Comparison of ENCODE assay signal across 21 cellular contexts in the genomic region with DNA sequence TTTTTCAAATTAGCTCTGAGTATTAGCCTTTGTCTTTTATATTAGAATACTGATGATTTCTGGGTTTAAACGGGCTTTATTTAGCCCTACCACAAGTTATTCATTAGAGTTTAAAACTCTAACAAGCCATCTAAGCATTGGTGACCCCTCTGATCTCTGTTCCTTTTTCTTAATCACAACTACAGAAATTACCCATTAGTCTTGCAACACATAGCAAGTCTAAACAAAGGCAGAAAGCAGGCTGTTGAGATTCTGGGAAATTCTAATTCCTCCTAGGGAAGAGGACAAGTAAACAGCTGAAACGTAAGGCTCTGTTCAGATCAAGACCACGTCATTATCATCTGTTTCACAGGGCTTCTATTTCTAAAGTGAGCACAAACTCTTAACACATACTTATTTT.
A peak's percentile ranks its signal among the peaks of the same experiment; 100 is the strongest.
DNase-seq lines count a peak whose midpoint lies in the region; ATAC-seq and TF ChIP-seq lines count a peak whose summit lies in the region.
"Had no signal": no experiment of that assay in that cellular context is flagged by ENCODE, and none has a peak within 500 bp of the region (broad histone marks: within the 10 kb centered on the region; RNA-seq: fewer than 3 reads in every experiment).

No MANE protein-coding gene starts in this region.

- H3K4me1 ChIP-seq in esophagus squamous epithelium (no peaks in the 10 kb centered on the region), SJCRH30 (no peaks in the 10 kb centered on the region)
- H3K4me1 ChIP-seq: Caco-2, heart right ventricle, left ventricle myocardium inferior, spleen, upper lobe of left lung had no signal

- no peaks in the 10 kb centered on the region for H3K27me3 ChIP-seq in AG04450 (ENCODE audit: control insufficient read depth, insufficient read depth, low read length)
- no peaks in the 10 kb centered on the region for H3K27me3 ChIP-seq in esophagus squamous epithelium
- no peaks in the 10 kb centered on the region for H3K27me3 ChIP-seq in SJCRH30
- H3K27me3 ChIP-seq: heart right ventricle, spleen, upper lobe of left lung had no signal

- TF ChIP-seq CTCF in AG04450 (IDR thresholded peaks at IDR 0.05; ENCODE audit: low read depth, low read length) (no peak), esophagus squamous epithelium (IDR thresholded peaks at IDR 0.05) (no peak)

- WGBS in esophagus squamous epithelium, 2 donors = 37 to 58% methylated on average over 3 of the region's 3 CpGs

- ATAC-seq in GM21423 (IDR thresholded peaks at IDR 0.05; ENCODE audit: unreplicated experiment) (peak; percentile 51), HG03460 (IDR thresholded peaks at IDR 0.05; ENCODE audit: unreplicated experiment) (peak; percentile 71), left colon (no peak)
- ATAC-seq: heart right ventricle had no signal

- POLR2A ChIA-PET in AG04450 (lab: Yijun Ruan, JAX) = no interaction called here

- DNase-seq in AG04450 (ENCODE audit: low read depth, low spot score) = peak; percentile 34
- DNase-seq in esophagus squamous epithelium (lab: John Stamatoyannopoulos, UW) = no peak
- no peak for DNase-seq in stimulated activated CD4-positive, alpha-beta T cell treated with anti-CD3 and anti-CD28 coated beads, Interleukin-1b, Interleukin-23, amount 100 ng/mL, for 48 hours
- DNase-seq in NCI-H774 (lab: John Stamatoyannopoulos, UW) = no peak
- DNase-seq in SJCRH30 = no peak
- no peak for DNase-seq in left colon
- DNase-seq: activated CD4-positive, alpha-beta T cell treated with anti-CD3 and anti-CD28 coated beads for 48 hours; Caco-2; endodermal cell; HCEC 1CT; heart right ventricle; left ventricle myocardium inferior; NCI-H1694 treated with DMSO at 0.1 percent for 48 hours; NCI-H2227 treated with DMSO at 0.1 percent for 48 hours; NCI-H748 treated with DMSO at 0.1 percent for 48 hours; SHP77 treated with DMSO at 0.1 percent for 48 hours; spleen; upper lobe of left lung had no signal

- H3K36me3 ChIP-seq in esophagus squamous epithelium (no peaks in the 10 kb centered on the region), SJCRH30 (no peaks in the 10 kb centered on the region)
- H3K36me3 ChIP-seq: heart right ventricle, left ventricle myocardium inferior, spleen, upper lobe of left lung had no signal

- intact Hi-C loops in esophagus squamous epithelium (cut with DNase I) (no loop called here), left colon (cut with DNase I, micrococcal nuclease) (no loop called here)

- TF ChIP-seq POLR2A in esophagus squamous epithelium (IDR thresholded peaks at IDR 0.05) = no peak

- H3K4me3 ChIP-seq in AG04450 (ENCODE audit: low read depth, low read length) = no peak overlapping the region
- peak overlapping the region in 1 of 4 donors; percentile 16 for H3K4me3 ChIP-seq in esophagus squamous epithelium
- no peak overlapping the region for H3K4me3 ChIP-seq in SJCRH30
- H3K4me3 ChIP-seq: heart right ventricle, left ventricle myocardium inferior, spleen, upper lobe of left lung had no signal

- H3K27ac ChIP-seq in AG04450 (ENCODE audit: low read depth, low read length) (no peak overlapping the region), esophagus squamous epithelium (peak overlapping the region in 3 of 4 donors; percentile 31 to 68 (median 53)), SJCRH30 (no peak overlapping the region)
- H3K27ac ChIP-seq: 22Rv1, heart right ventricle, left ventricle myocardium inferior, spleen, upper lobe of left lung had no signal

- no peaks in the 10 kb centered on the region for H3K9me3 ChIP-seq in AG04450 (ENCODE audit: control insufficient read depth, insufficient read depth, low read length)
- no peaks in the 10 kb centered on the region for H3K9me3 ChIP-seq in esophagus squamous epithelium
- no peaks in the 10 kb centered on the region for H3K9me3 ChIP-seq in SJCRH30 (replicated peaks)
- H3K9me3 ChIP-seq: Caco-2, heart right ventricle, left ventricle myocardium inferior, spleen, upper lobe of left lung had no signal

- CTCF ChIA-PET in AG04450 (lab: Charles Lee) = interaction anchor here (0.6 to 0.7 kb wide), 2 partner anchors 92 to 375 kb away, joined by 3 to 6 read pairs; no protein-coding TSS in a partner anchor

Comparison
In these comparisons a context has a peak if more than half of its experiments do, and no peak if none do; other contexts are left out.
1. H3K27ac ChIP-seq: peak in esophagus squamous epithelium (3 of 4); none in AG04450 (single experiment) and SJCRH30 (single experiment).